Comparison of ENCODE assay signal across 8 cellular contexts in genomic region chr4:85777908-85778808, GRCh38.
A peak's percentile ranks its signal among the peaks of the same experiment; 100 is the strongest.
DNase-seq lines count a peak whose midpoint lies in the region; ATAC-seq, FAIRE-seq and TF ChIP-seq lines count a peak whose summit lies in the region.

No MANE protein-coding gene starts in this region.

- peaks cover 4% of the 10 kb centered on the region for H3K4me1 ChIP-seq in astrocyte (ENCODE audit: insufficient read depth, low read length)
- peaks cover 20% of the 10 kb centered on the region for H3K4me1 ChIP-seq in GM23338 (ENCODE audit: insufficient read depth)

- H3K36me3 ChIP-seq in astrocyte (ENCODE audit: insufficient read depth, low read length) (no peaks in the 10 kb centered on the region), GM23338 (ENCODE audit: insufficient read depth) (no peaks in the 10 kb centered on the region)

- H3K27me3 ChIP-seq in astrocyte (ENCODE audit: insufficient read depth, low read length) (no peaks in the 10 kb centered on the region), GM23338 (ENCODE audit: insufficient read depth) (no peaks in the 10 kb centered on the region)

- peaks cover 25% of the 10 kb centered on the region for H3K79me2 ChIP-seq in astrocyte (ENCODE audit: insufficient read depth, low read length)
- H3K79me2 ChIP-seq in GM23338 (replicated peaks; ENCODE audit: insufficient read depth): no peaks in the 10 kb centered on the region

- no peaks in the 10 kb centered on the region; the same call in 1 of the 2 replicates for H3K9me2 ChIP-seq in GM23338 (ENCODE audit: insufficient read depth)

- H2AFZ ChIP-seq in astrocyte (ENCODE audit: low read depth, low read length) (peak overlapping the region; percentile 30), GM23338 (no peak overlapping the region; the same call in 1 of the 2 replicates)

- H3K9me3 ChIP-seq in astrocyte (ENCODE audit: insufficient read depth, low read depth, low read length): no peaks in the 10 kb centered on the region

- peak overlapping the region; percentile 63 for H3K4me3 ChIP-seq in astrocyte (ENCODE audit: insufficient read depth, low read depth, low read length)
- H3K4me3 ChIP-seq in GM23338: no peak overlapping the region

- H3K27ac Mint-ChIP-seq in astrocyte (ENCODE audit: unreplicated experiment): no peak overlapping the region
- H3K27ac Mint-ChIP-seq in naive B cell: peak overlapping the region; percentile 90 to 99 (median 96)
- H3K27ac Mint-ChIP-seq in GM23338: no peak overlapping the region

- peak overlapping the region; percentile 85 for H3K9ac ChIP-seq in astrocyte (ENCODE audit: low read length)

- H3K4me2 ChIP-seq in astrocyte (ENCODE audit: low read length) (peak overlapping the region; percentile 76), GM23338 (no peak overlapping the region)

- H4K20me1 ChIP-seq in astrocyte (ENCODE audit: insufficient read depth, low read length) (no peaks in the 10 kb centered on the region), GM23338 (replicated peaks; ENCODE audit: insufficient read depth) (no peaks in the 10 kb centered on the region)

- TF ChIP-seq CTCF in astrocyte (IDR thresholded peaks at IDR 0.05; ENCODE audit: insufficient read depth, low read depth, low read length): no peak
- TF ChIP-seq CTCF in GM23338 (conservative IDR thresholded peaks at IDR 0.05; ENCODE audit: low read depth in 2 of 2): no peak

- H3K4me1 Mint-ChIP-seq in astrocyte (ENCODE audit: low read depth, unreplicated experiment) (no peaks in the 10 kb centered on the region), naive B cell (peaks cover 36 to 86% (median 43%) of the 10 kb centered on the region in 3 donors), GM23338 (peaks cover 32% of the 10 kb centered on the region)

- H3F3A ChIP-seq in GM23338 (replicated peaks; ENCODE audit: low read depth): no peaks in the 10 kb centered on the region

- ATAC-seq in GM19043 (IDR thresholded peaks at IDR 0.05; ENCODE audit: low read depth, unreplicated experiment): peak; percentile 77
- ATAC-seq in HG03066 (IDR thresholded peaks at IDR 0.05; ENCODE audit: low read depth, unreplicated experiment): peak; percentile 84
- ATAC-seq in naive B cell (ENCODE audit: low read depth in 2 of 2): peak; percentile 92
- no peak for ATAC-seq in GM23338

- no peaks in the 10 kb centered on the region for H3K27me3 Mint-ChIP-seq in astrocyte (ENCODE audit: low read depth, unreplicated experiment)
- H3K27me3 Mint-ChIP-seq in naive B cell: no peaks in the 10 kb centered on the region
- H3K27me3 Mint-ChIP-seq in GM23338 (ENCODE audit: insufficient read depth, low read depth, poor library complexity): no peaks in the 10 kb centered on the region

- FAIRE-seq in astrocyte (lab: Jason Lieb, UNC): peak; percentile 17

- H3K36me3 Mint-ChIP-seq in astrocyte (ENCODE audit: low read depth, unreplicated experiment): no peaks in the 10 kb centered on the region
- peaks cover 10 to 11% of the 10 kb centered on the region in 2 donors for H3K36me3 Mint-ChIP-seq in naive B cell
- no peaks in the 10 kb centered on the region for H3K36me3 Mint-ChIP-seq in GM23338 (ENCODE audit: low read depth)

- DNase-seq in astrocyte (ENCODE audit: low read depth) (no peak), naive B cell (peak; percentile 59), NCI-H2227 treated with DMSO at 0.1 percent for 48 hours (lab: John Stamatoyannopoulos, UW) (no peak), NCI-H1417 (lab: John Stamatoyannopoulos, UW) (no peak), DMS79 treated with DMSO at 0.1 percent for 48 hours (lab: John Stamatoyannopoulos, UW) (no peak), GM23338 (ENCODE audit: low spot score) (no peak)

- H3K27ac ChIP-seq in astrocyte (ENCODE audit: low read depth, low read length): peak overlapping the region; percentile 71
- no peak overlapping the region for H3K27ac ChIP-seq in GM23338 (ENCODE audit: low read depth)

- H3K9me3 Mint-ChIP-seq in astrocyte (ENCODE audit: unreplicated experiment) (no peaks in the 10 kb centered on the region), naive B cell (peaks cover 0 to 12% (median 5%) of the 10 kb centered on the region in 7 donors), GM23338 (no peaks in the 10 kb centered on the region; the same call in 2 of the 3 replicates)

- H3K4me3 Mint-ChIP-seq in astrocyte (ENCODE audit: unreplicated experiment): peak overlapping the region; percentile 22
- H3K4me3 Mint-ChIP-seq in naive B cell: peak overlapping the region; percentile 88 to 98 (median 94)
- no peak overlapping the region for H3K4me3 Mint-ChIP-seq in GM23338

TF ChIP-seq in GM23338, 12 proteins besides CTCF, POLR2A, EP300 and RAD21:
- no peak for TF ChIP-seq ZNF462 (CRISPR knock-in tag; IDR thresholded peaks at IDR 0.05)
- no peak for TF ChIP-seq EZH2phosphoT487 (IDR thresholded peaks at IDR 0.05; ENCODE audit: unreplicated experiment)
- TF ChIP-seq NANOG (IDR thresholded peaks at IDR 0.05; ENCODE audit: borderline replicate concordance): no peak
- no peak for TF ChIP-seq STAT1 (IDR thresholded peaks at IDR 0.05; ENCODE audit: unreplicated experiment)
- TF ChIP-seq EZH2 (IDR thresholded peaks at IDR 0.05; ENCODE audit: low read depth, unreplicated experiment): no peak
- TF ChIP-seq ETS1 (IDR thresholded peaks at IDR 0.05): no peak
- TF ChIP-seq POLR2AphosphoS5 (IDR thresholded peaks at IDR 0.05; ENCODE audit: low read depth): no peak

Comparison
In these comparisons a context has a peak if more than half of its experiments do, and no peak if none do; other contexts are left out.
1. H3K27ac Mint-ChIP-seq: peak in naive B cell (6 of 6); none in astrocyte (single experiment) and GM23338 (single experiment).